ENCODE assay signal across 8 cellular contexts in genomic region chr21:36989699-36990507, GRCh38. TPM values are rescaled to one million over a fixed set of nuclear protein-coding genes. Genes with fewer than 3 reads are reported as not detected.
DNase-seq lines count a peak whose midpoint lies in the region; ATAC-seq, FAIRE-seq and TF ChIP-seq lines count a peak whose summit lies in the region.

No MANE protein-coding gene starts in this region.

- CTCF ChIA-PET in endothelial cell of umbilical vein (lab: Charles Lee), result interaction anchor here (0.5 to 5.9 kb wide), 21 partner anchors 9 to 521 kb away, joined by 3 to 109 read pairs (median 3); partner anchors contain the start of genes HLCS and RIPPLY3

- H3K9ac ChIP-seq in OCI-LY1 (ENCODE audit: low read length) (peak overlapping the region; percentile 65), endothelial cell of umbilical vein (replicated peaks; ENCODE audit: extremely low read depth, insufficient read depth, low read length) (peak overlapping the region; percentile 45)

- H3K79me2 ChIP-seq in OCI-LY1 (ENCODE audit: insufficient read depth, low read length), result no peaks in the 10 kb centered on the region
- no peaks in the 10 kb centered on the region for H3K79me2 ChIP-seq in endothelial cell of umbilical vein (ENCODE audit: control insufficient read depth, insufficient read depth, low read length)

- dilution Hi-C loops in endothelial cell of umbilical vein (cut with MboI; ENCODE audit: extremely low pct_ligation_motif_present, low sequenced_read_pairs), result no loop called here

- peak; percentile 85 for ATAC-seq in GM21526 (IDR thresholded peaks at IDR 0.05; ENCODE audit: low FRiP score, unreplicated experiment)

- H3K27me3 ChIP-seq in OCI-LY1 (ENCODE audit: insufficient read depth, low read length) (no peaks in the 10 kb centered on the region; the same call in 1 of the 2 replicates), endothelial cell of umbilical vein (ENCODE audit: control insufficient read depth in 2 of 2, insufficient read depth in 2 of 2, low read length in 2 of 2) (no peaks in the 10 kb centered on the region), mononuclear cell (ENCODE audit: insufficient read depth, low read length) (no peaks in the 10 kb centered on the region)

- H2AFZ ChIP-seq in OCI-LY1 (ENCODE audit: low read length), result peak overlapping the region; percentile 34; the same call in 1 of the 2 replicates
- peak overlapping the region; percentile 88 for H2AFZ ChIP-seq in endothelial cell of umbilical vein (ENCODE audit: low read depth, low read length)

- H3K27ac ChIP-seq in OCI-LY1 (ENCODE audit: low read depth, low read length, poor library complexity, severe bottlenecking) (no peak overlapping the region), endothelial cell of umbilical vein (ENCODE audit: insufficient read depth, low read depth, low read length) (peak overlapping the region; percentile 36)

- H3K9me2 ChIP-seq in OCI-LY1 (ENCODE audit: low read depth, low read length), result no peaks in the 10 kb centered on the region

- peak overlapping the region; percentile 65 for H3K4me2 ChIP-seq in OCI-LY1 (ENCODE audit: low read length)
- H3K4me2 ChIP-seq in endothelial cell of umbilical vein (ENCODE audit: insufficient read depth, low read length), result peak overlapping the region; percentile 51

- H3K9me3 ChIP-seq in OCI-LY1 (ENCODE audit: low read length) (no peaks in the 10 kb centered on the region), endothelial cell of umbilical vein (replicated peaks; ENCODE audit: control insufficient read depth, insufficient read depth, low read length) (no peaks in the 10 kb centered on the region), mononuclear cell (ENCODE audit: low read depth, low read length) (no peaks in the 10 kb centered on the region)

- H4K20me1 ChIP-seq in OCI-LY1 (ENCODE audit: insufficient read depth, low read length), result no peaks in the 10 kb centered on the region
- H4K20me1 ChIP-seq in endothelial cell of umbilical vein (replicated peaks; ENCODE audit: control insufficient read depth, extremely low read depth, insufficient read depth, low read length), result no peaks in the 10 kb centered on the region

- peak; percentile 76 for FAIRE-seq in endothelial cell of umbilical vein (lab: Jason Lieb, UNC)

- H3K9me1 ChIP-seq in endothelial cell of umbilical vein (replicated peaks; ENCODE audit: control insufficient read depth, extremely low read depth, insufficient read depth, low read length), result no peaks in the 10 kb centered on the region

- TF ChIP-seq POLR2A in endothelial cell of umbilical vein (IDR thresholded peaks at IDR 0.05; ENCODE audit: low read depth, low read length), result peak; percentile 73

- TF ChIP-seq CTCF in OCI-LY1 (IDR thresholded peaks at IDR 0.05; ENCODE audit: low read length), result peak; percentile 74
- TF ChIP-seq CTCF in endothelial cell of umbilical vein (IDR thresholded peaks at IDR 0.05; ENCODE audit: extremely low read depth in 1 of 2, insufficient read depth in 1 of 2, low read depth in 1 of 2, low read length in 2 of 2), result peak; percentile 84 to 87

- H3K36me3 ChIP-seq in OCI-LY1 (ENCODE audit: insufficient read depth, low read length), result no peaks in the 10 kb centered on the region; the same call in 1 of the 2 replicates
- H3K36me3 ChIP-seq in endothelial cell of umbilical vein (ENCODE audit: control insufficient read depth in 2 of 2, extremely low read depth in 1 of 2, insufficient read depth in 2 of 2, low read length in 2 of 2), result no peaks in the 10 kb centered on the region

- peak overlapping the region; percentile 62 for H3K4me3 ChIP-seq in OCI-LY1 (ENCODE audit: low read depth, low read length, poor library complexity, severe bottlenecking)
- H3K4me3 ChIP-seq in endothelial cell of umbilical vein (replicated peaks in 1 of 3; ENCODE audit: insufficient read depth in 1 of 3, low read depth in 1 of 3, low read length in 3 of 3), result peak overlapping the region in 2 of 3 experiments; percentile 24 to 56
- H3K4me3 ChIP-seq in mononuclear cell (ENCODE audit: low read length), result peak overlapping the region; percentile 42

- DNase-seq in DMS153 (lab: John Stamatoyannopoulos, UW) (peak; percentile 93), HuH-7 (ENCODE audit: low spot score) (peak; percentile 96), activated T-cell treated with anti-CD3 and anti-CD28 coated beads for 1 hour (ENCODE audit: low read depth) (peak; percentile 75), endothelial cell of umbilical vein (ENCODE audit: low read depth, low spot score) (peak; percentile 90)
- DNase-seq in stimulated activated CD8-positive, alpha-beta memory T cell treated with anti-CD3 and anti-CD28 coated beads, Interleukin-2, amount 100 ng/mL, for 48 hours (ENCODE audit: low read depth in 2 of 2), result peak; percentile 89 to 92

- BruUV-seq in endothelial cell of umbilical vein (replicated peaks; lab: Mats Ljungman, UMichigan), result no TSS peak

- POLR2A ChIA-PET in endothelial cell of umbilical vein (lab: Charles Lee), result no interaction called here

- no peaks in the 10 kb centered on the region for H3F3A ChIP-seq in OCI-LY1 (ENCODE audit: insufficient read depth, low read length)

- H3K4me1 ChIP-seq in OCI-LY1 (ENCODE audit: insufficient read depth, low read length, severe bottlenecking) (peaks cover 5% of the 10 kb centered on the region), endothelial cell of umbilical vein (ENCODE audit: control insufficient read depth, extremely low read depth, insufficient read depth, low read length) (peaks cover 2% of the 10 kb centered on the region), mononuclear cell (ENCODE audit: insufficient read depth, low read length) (peaks cover 6% of the 10 kb centered on the region)

- intact Hi-C loops in endothelial cell of umbilical vein (cut with micrococcal nuclease), result loop anchor here (1.0 to 10.0 kb wide), 4 partner anchors 13 to 385 kb away; partner anchors contain the start of genes PIGP, RIPPLY3 and TTC3

TF ChIP-seq in endothelial cell of umbilical vein, 7 proteins besides CTCF, POLR2A, EP300 and RAD21:
- TF ChIP-seq MAX (IDR thresholded peaks at IDR 0.05; ENCODE audit: insufficient read depth, insufficient read length) (peak; percentile 82), GATA2 (IDR thresholded peaks at IDR 0.05; ENCODE audit: insufficient read depth, insufficient read length, low read depth, low read length) (no peak), FOS (IDR thresholded peaks at IDR 0.05; ENCODE audit: borderline replicate concordance, insufficient read depth, low read length) (no peak), POLR2AphosphoS5 (IDR thresholded peaks at IDR 0.05; ENCODE audit: insufficient read depth, low read depth, low read length) (peak; percentile 83), MYC (IDR thresholded peaks at IDR 0.05; ENCODE audit: low read depth, low read length) (peak; percentile 25), EZH2 (IDR thresholded peaks at IDR 0.05; ENCODE audit: borderline replicate concordance, low read depth, low read length, severe bottlenecking) (no peak)

RNA-seq across cellular contexts. Expression of gene RIPPLY3, which starts 16.6 kb away (rescaled TPM):
- total RNA-seq in endothelial cell of umbilical vein, result not detected in 2 replicates
- polyA plus RNA-seq in endothelial cell of umbilical vein, result 0.03 TPM in 1 of 2 replicates, not detected in the other
- not detected in 2 replicates for polyA plus RNA-seq in endothelial cell of umbilical vein (2011; cell fraction: cytosol; rRNA removed)
- not detected in 2 replicates for polyA plus RNA-seq in endothelial cell of umbilical vein (2011; cell fraction: nucleus; rRNA removed)
- polyA plus RNA-seq in endothelial cell of umbilical vein (2012), result not detected in 2 replicates
- polyA minus RNA-seq in endothelial cell of umbilical vein, result not detected in 2 replicates
- polyA minus RNA-seq in endothelial cell of umbilical vein (2011; cell fraction: cytosol; rRNA and poly(A)+ RNA removed), result not detected
- polyA minus RNA-seq in endothelial cell of umbilical vein (2011; cell fraction: nucleus; rRNA and poly(A)+ RNA removed), result not detected in 2 replicates
- not detected for total RNA-seq in mononuclear cell

RNA-seq across cellular contexts. Expression of gene HLCS, which starts 23.4 kb away (rescaled TPM):
- 13.9 and 17.2 TPM in 2 replicates for total RNA-seq in endothelial cell of umbilical vein
- 4.4 and 6.7 TPM in 2 replicates for polyA plus RNA-seq in endothelial cell of umbilical vein
- polyA plus RNA-seq in endothelial cell of umbilical vein (2011; cell fraction: cytosol; rRNA removed), result 5.6 and 5.7 TPM in 2 replicates
- 12.2 and 14.4 TPM in 2 replicates for polyA plus RNA-seq in endothelial cell of umbilical vein (2011; cell fraction: nucleus; rRNA removed)
- polyA plus RNA-seq in endothelial cell of umbilical vein (2012), result 8.3 and 9.0 TPM in 2 replicates
- polyA minus RNA-seq in endothelial cell of umbilical vein, result 14.4 and 20.2 TPM in 2 replicates
- 21.3 TPM for polyA minus RNA-seq in endothelial cell of umbilical vein (2011; cell fraction: cytosol; rRNA and poly(A)+ RNA removed)
- polyA minus RNA-seq in endothelial cell of umbilical vein (2011; cell fraction: nucleus; rRNA and poly(A)+ RNA removed), result 16.3 and 22.6 TPM in 2 replicates
- total RNA-seq in mononuclear cell, result 10.2 TPM
